8 cellular contexts compared by ENCODE assay signal in genomic region chrX:136767104-136767941, GRCh38. TPM values are rescaled to one million over a fixed set of nuclear protein-coding genes. Genes with fewer than 3 reads are reported as not detected.
DNase-seq lines count a peak whose midpoint lies in the region; ATAC-seq, FAIRE-seq and TF ChIP-seq lines count a peak whose summit lies in the region.

No MANE protein-coding gene starts in this region.

- H3K27me3 Mint-ChIP-seq in T-helper 2 cell treated with Interferon-gamma antibody and Interleukin-4, amounts not matched to agents 5 μg/mL and 100 μg/mL, for 36 hours (ENCODE audit: low read depth): no peaks in the 10 kb centered on the region

- H3K36me3 ChIP-seq in brain microvascular endothelial cell (replicated peaks) (no peaks in the 10 kb centered on the region), iPS-20b (ENCODE audit: insufficient read depth, low read depth, low read length) (no peaks in the 10 kb centered on the region), skeletal muscle satellite cell (ENCODE audit: insufficient read depth, low read length) (no peaks in the 10 kb centered on the region)

- peaks cover 51% of the 10 kb centered on the region for H3K36me3 Mint-ChIP-seq in T-helper 2 cell treated with Interferon-gamma antibody and Interleukin-4, amounts not matched to agents 5 μg/mL and 100 μg/mL, for 36 hours (ENCODE audit: low read depth)

- peak overlapping the region; percentile 85 for H3K4me3 Mint-ChIP-seq in T-helper 2 cell treated with Interferon-gamma antibody and Interleukin-4, amounts not matched to agents 5 μg/mL and 100 μg/mL, for 36 hours

- no peak for FAIRE-seq in H54 (lab: Jason Lieb, UNC)

- DNase-seq in H54 (ENCODE audit: insufficient read length, low spot score): peak; percentile 26
- peak; percentile 30 for DNase-seq in LNCaP clone FGC (ENCODE audit: low read depth)
- peak; percentile 23 for DNase-seq in T-helper 2 cell treated with Interferon-gamma antibody and Interleukin-4, amounts not matched to agents 5 μg/mL and 100 μg/mL, for 36 hours (ENCODE audit: low spot score)
- peak; percentile 38 for DNase-seq in brain microvascular endothelial cell

- no peak overlapping the region for H3K27ac Mint-ChIP-seq in T-helper 2 cell treated with Interferon-gamma antibody and Interleukin-4, amounts not matched to agents 5 μg/mL and 100 μg/mL, for 36 hours

- in situ Hi-C loops in brain microvascular endothelial cell (cut with HindIII; ENCODE audit: low pct_ligation_motif_present, low sequenced_read_pairs): no loop called here

- H3K4me2 ChIP-seq in skeletal muscle satellite cell (ENCODE audit: low read length): peak overlapping the region; percentile 84

- no peaks in the 10 kb centered on the region for H3K9me3 Mint-ChIP-seq in T-helper 2 cell treated with Interferon-gamma antibody and Interleukin-4, amounts not matched to agents 5 μg/mL and 100 μg/mL, for 36 hours

- H3K4me3 ChIP-seq in LNCaP clone FGC (ENCODE audit: low read depth, low read length) (peak overlapping the region; percentile 52), brain microvascular endothelial cell (ENCODE audit: low read depth, low read length) (peak overlapping the region; percentile 59), iPS-20b (ENCODE audit: low read length) (peak overlapping the region; percentile 68; the same call in 1 of the 2 replicates), skeletal muscle satellite cell (ENCODE audit: low read length) (peak overlapping the region; percentile 72)

- TF ChIP-seq POLR2A in H54 (IDR thresholded peaks at IDR 0.05; ENCODE audit: low read depth, low read length): peak; percentile 31; the same call in 1 of the 2 replicates

- H3K9me3 ChIP-seq in iPS-20b (ENCODE audit: insufficient read depth, low read depth, low read length) (no peaks in the 10 kb centered on the region), skeletal muscle satellite cell (replicated peaks; ENCODE audit: low read length) (no peaks in the 10 kb centered on the region)

- ATAC-seq in HG03565 (IDR thresholded peaks at IDR 0.05; ENCODE audit: unreplicated experiment): no peak

- H3K4me1 Mint-ChIP-seq in T-helper 2 cell treated with Interferon-gamma antibody and Interleukin-4, amounts not matched to agents 5 μg/mL and 100 μg/mL, for 36 hours (ENCODE audit: low read depth): peaks cover 46% of the 10 kb centered on the region

- H3K27me3 ChIP-seq in brain microvascular endothelial cell (replicated peaks) (no peaks in the 10 kb centered on the region), iPS-20b (ENCODE audit: insufficient read depth, low read length) (peaks cover 21% of the 10 kb centered on the region), skeletal muscle satellite cell (ENCODE audit: control insufficient read depth, insufficient read depth, low read length) (no peaks in the 10 kb centered on the region)

- H3K9ac ChIP-seq in iPS-20b (ENCODE audit: low read depth, low read length): peak overlapping the region; percentile 15; the same call in 1 of the 2 replicates
- H3K9ac ChIP-seq in skeletal muscle satellite cell (ENCODE audit: low read depth, low read length): peak overlapping the region; percentile 78

- H3K4me1 ChIP-seq in iPS-20b (ENCODE audit: insufficient read depth, low read length) (peaks cover 4% of the 10 kb centered on the region; the same call in 1 of the 2 replicates), skeletal muscle satellite cell (ENCODE audit: control insufficient read depth, insufficient read depth, low read length) (peaks cover 15% of the 10 kb centered on the region)

- H3K27ac ChIP-seq in brain microvascular endothelial cell (peak overlapping the region; percentile 57), iPS-20b (ENCODE audit: low read length) (no peak overlapping the region)

- peak; percentile 10 for TF ChIP-seq CTCF in GM12873 (IDR thresholded peaks at IDR 0.05; ENCODE audit: insufficient read depth, low read depth, low read length, missing control alignments)
- 0 out of 2 replicates have a peak, but pooled peaks have one; percentile 20 for TF ChIP-seq CTCF in LNCaP clone FGC (IDR thresholded peaks at IDR 0.05; ENCODE audit: control insufficient read depth, extremely low read depth, insufficient read depth)
- peak; percentile 38 for TF ChIP-seq CTCF in brain microvascular endothelial cell (IDR thresholded peaks at IDR 0.05; ENCODE audit: low read depth, low read length, missing control alignments)

RNA-seq across cellular contexts. Expression of gene ARHGEF6, which starts 13.4 kb away (rescaled TPM):
- total RNA-seq in skeletal muscle satellite cell (2012; rRNA removed): 10.9 and 11.7 TPM in 2 replicates
